16 cellular contexts compared by ENCODE assay signal in the genomic region with DNA sequence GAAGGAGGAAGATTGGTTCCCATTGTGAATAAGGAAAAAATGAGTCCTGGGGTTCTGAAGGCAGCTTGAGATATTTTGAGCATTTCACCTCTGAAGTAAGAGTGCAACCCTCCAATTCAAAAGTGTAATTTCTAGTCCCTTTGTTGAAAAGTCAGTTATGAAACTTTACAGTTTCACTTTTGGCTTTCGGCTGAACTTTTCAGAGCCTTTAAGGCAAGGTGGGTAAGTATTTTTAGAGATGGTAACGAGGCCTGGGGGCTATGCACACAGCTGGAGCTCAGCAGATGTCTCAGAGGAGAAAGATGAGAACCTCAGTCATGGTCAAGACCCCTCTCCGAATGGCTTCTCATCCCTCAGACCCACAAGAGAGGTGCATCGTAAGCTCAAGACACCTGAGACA.
DNase-seq lines count a peak whose midpoint lies in the region; ATAC-seq lines count a peak whose summit lies in the region.
"Had no signal": no experiment of that assay in that cellular context is flagged by ENCODE, and none has a peak within 500 bp of the region (broad histone marks: within the 10 kb centered on the region; RNA-seq: fewer than 3 reads in every experiment).

No MANE protein-coding gene starts in this region.

- no peak for DNase-seq in Jurkat, Clone E6-1 (ENCODE audit: low read depth, low spot score)
- DNase-seq in kidney tubule cell (ENCODE audit: low spot score) (no peak), foreskin melanocyte (no peak)
- DNase-seq: adrenal gland; CD8-positive, alpha-beta T cell; H9; kidney glomerular epithelial cell; NCI-H1930; right lobe of liver had no signal

- H3K4me3 ChIP-seq in Jurkat, Clone E6-1 (ENCODE audit: low read length) = 0 out of 2 replicates have a peak overlapping the region, but pooled peaks have one; percentile 9
- H3K4me3 ChIP-seq: adrenal gland, right lobe of liver, SJSA1 had no signal

- ATAC-seq in GM18519 (IDR thresholded peaks at IDR 0.05; ENCODE audit: low FRiP score, unreplicated experiment) (peak; percentile 79), GM21360 (IDR thresholded peaks at IDR 0.05; ENCODE audit: unreplicated experiment) (peak; percentile 78), HG02981 (IDR thresholded peaks at IDR 0.05; ENCODE audit: unreplicated experiment) (peak; percentile 44), esophagus mucosa (no peak), HG02840 (IDR thresholded peaks at IDR 0.05; ENCODE audit: low FRiP score, unreplicated experiment) (no peak)
- ATAC-seq: CD8-positive, alpha-beta T cell; HepG2; right lobe of liver had no signal

Comparison
In these comparisons a context has a peak if more than half of its experiments do, and no peak if none do; other contexts are left out.
1. ATAC-seq: peak in GM18519 (single experiment), GM21360 (single experiment) and HG02981 (single experiment); none in esophagus mucosa (single experiment) and HG02840 (single experiment).